Comparison of ENCODE assay signal across 8 cellular contexts in genomic region chr9:105694320-105694847, GRCh38. TPM values are rescaled to one million over a fixed set of nuclear protein-coding genes. Genes with fewer than 3 reads are reported as not detected.
A peak's percentile ranks its signal among the peaks of the same experiment; 100 is the strongest.
DNase-seq lines count a peak whose midpoint lies in the region; ATAC-seq and TF ChIP-seq lines count a peak whose summit lies in the region.

A gene with protein sequence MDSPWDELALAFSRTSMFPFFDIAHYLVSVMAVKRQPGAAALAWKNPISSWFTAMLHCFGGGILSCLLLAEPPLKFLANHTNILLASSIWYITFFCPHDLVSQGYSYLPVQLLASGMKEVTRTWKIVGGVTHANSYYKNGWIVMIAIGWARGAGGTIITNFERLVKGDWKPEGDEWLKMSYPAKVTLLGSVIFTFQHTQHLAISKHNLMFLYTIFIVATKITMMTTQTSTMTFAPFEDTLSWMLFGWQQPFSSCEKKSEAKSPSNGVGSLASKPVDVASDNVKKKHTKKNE (plus strand): TSS chr9:105694541. CDS start chr9:105694661, 120 bp downstream.

- intact Hi-C loops in A673 (cut with micrococcal nuclease; ENCODE audit: unreplicated experiment) (loop anchor here (10.0 kb wide), 1 partner anchor 270 kb away; no protein-coding TSS in a partner anchor), mammary epithelial cell (cut with micrococcal nuclease) (loop anchor here (5.0 kb wide), 2 partner anchors 82 to 247 kb away; partner anchors contain the start of gene FSD1L)

- ATAC-seq in GM18519 (IDR thresholded peaks at IDR 0.05; ENCODE audit: low FRiP score, unreplicated experiment) (peak; percentile 51), HG03025 (IDR thresholded peaks at IDR 0.05; ENCODE audit: low FRiP score, unreplicated experiment) (peak; percentile 80)

- peak; percentile 86 for DNase-seq in A673 (ENCODE audit: low spot score)
- DNase-seq in NCI-H2107 (lab: John Stamatoyannopoulos, UW), result peak; percentile 56
- peak; percentile 67 for DNase-seq in mammary epithelial cell
- DNase-seq in islet precursor cell, result peak; percentile 91
- peak; percentile 80 for DNase-seq in stimulated activated CD4-positive, alpha-beta T cell treated with anti-CD3 and anti-CD28 coated beads, Interleukin-12 subunit alpha, Interleukin-12 subunit beta, amount 100 ng/mL, for 4 hours

- H3K79me2 ChIP-seq in mammary epithelial cell (ENCODE audit: insufficient read depth, low read length), result peaks cover 18% of the 10 kb centered on the region

- BruUV-seq in A673 (replicated peaks; lab: Mats Ljungman, UMichigan) (no TSS peak), mammary epithelial cell (replicated peaks; lab: Mats Ljungman, UMichigan) (no TSS peak)

- H3K36me3 ChIP-seq in A673 (ENCODE audit: insufficient read depth, low read length, poor library complexity, severe bottlenecking) (no peaks in the 10 kb centered on the region), mammary epithelial cell (ENCODE audit: insufficient read depth, low read length) (no peaks in the 10 kb centered on the region)

- POLR2A ChIA-PET in A673 (lab: Charles Lee; ENCODE audit: low non-redundant PET), result no interaction called here

- no peaks in the 10 kb centered on the region for H4K20me1 ChIP-seq in mammary epithelial cell (ENCODE audit: insufficient read depth, low read length)

- H3K27me3 ChIP-seq in A673 (replicated peaks; ENCODE audit: insufficient read depth, low read depth, low read length, poor library complexity), result peaks cover 28% of the 10 kb centered on the region
- peaks cover 2% of the 10 kb centered on the region for H3K27me3 ChIP-seq in mammary epithelial cell (ENCODE audit: insufficient read depth, low read length)

- no peaks in the 10 kb centered on the region for H3K9me3 ChIP-seq in A673 (ENCODE audit: low read depth, low read length, poor library complexity, severe bottlenecking)
- no peaks in the 10 kb centered on the region for H3K9me3 ChIP-seq in mammary epithelial cell (replicated peaks; ENCODE audit: insufficient read depth, low read length)

- 0% methylated on average over 5 of the region's 64 CpGs for WGBS in mammary epithelial cell (ENCODE audit: low coverage, missing lambda C conversion rate)

- H3K27ac ChIP-seq in A673 (ENCODE audit: low read depth, low read length, poor library complexity, severe bottlenecking) (no peak within 1 kb of the TSS), VCaP (peak within 1 kb of the TSS; percentile 75), mammary epithelial cell (ENCODE audit: insufficient read depth, low read depth, low read length) (peak within 1 kb of the TSS; percentile 14)

- in situ Hi-C loops in mammary epithelial cell (cut with MboI; ENCODE audit: low sequenced_read_pairs in 2 of 2), result no loop called here

- CTCF ChIA-PET in A673 (lab: Charles Lee) (no interaction called here), mammary epithelial cell (lab: Charles Lee; ENCODE audit: low non-redundant PET) (no interaction called here)

- dilution Hi-C loops in mammary epithelial cell (cut with HindIII; ENCODE audit: low sequenced_read_pairs), result no loop called here

- peak within 1 kb of the TSS; percentile 95 for H3K4me2 ChIP-seq in mammary epithelial cell (ENCODE audit: insufficient read depth, low read depth, low read length)

- peak within 1 kb of the TSS; percentile 98 for H2AFZ ChIP-seq in mammary epithelial cell (ENCODE audit: low read depth, low read length)

- H3K4me1 ChIP-seq in A673 (ENCODE audit: insufficient read depth, low read length, poor library complexity, severe bottlenecking), result peaks cover 4% of the 10 kb centered on the region
- peaks cover 8% of the 10 kb centered on the region for H3K4me1 ChIP-seq in mammary epithelial cell (ENCODE audit: insufficient read depth, low read length)

- H3K4me3 ChIP-seq in A673 (ENCODE audit: low read depth, low read length, poor library complexity, severe bottlenecking) (peak within 1 kb of the TSS; percentile 61), mammary epithelial cell (replicated peaks in 1 of 3; ENCODE audit: insufficient read depth in 1 of 3, low read depth in 2 of 3, low read length in 3 of 3) (peak within 1 kb of the TSS; percentile 76 to 89 (median 87))

- no peak for TF ChIP-seq CTCF in A673 (conservative IDR thresholded peaks at IDR 0.05; ENCODE audit: low read depth, low read length)
- TF ChIP-seq CTCF in VCaP (conservative IDR thresholded peaks at IDR 0.05), result no peak
- no peak for TF ChIP-seq CTCF in mammary epithelial cell (conservative IDR thresholded peaks at IDR 0.05 in 1 of 2, IDR thresholded peaks at IDR 0.05 in 1 of 2; ENCODE audit: extremely low read depth in 1 of 2, insufficient read depth in 1 of 2, low read depth in 1 of 2, low read length in 2 of 2)

- H3K9ac ChIP-seq in mammary epithelial cell (ENCODE audit: insufficient read depth, low read length), result peak within 1 kb of the TSS; percentile 69

RNA-seq across cellular contexts. Expression of the gene that starts here (rescaled TPM):
- 16.8 and 22.6 TPM in 2 replicates for total RNA-seq in A673 (2021)
- 10 to 100 TPM; 10.5 to 16.8 TPM for total RNA-seq in mammary epithelial cell
- 9.7 TPM for polyA plus RNA-seq in mammary epithelial cell
- polyA minus RNA-seq in mammary epithelial cell, result 10.1 TPM
